Comparison of ENCODE assay signal across 1 cellular context in the genomic region with DNA sequence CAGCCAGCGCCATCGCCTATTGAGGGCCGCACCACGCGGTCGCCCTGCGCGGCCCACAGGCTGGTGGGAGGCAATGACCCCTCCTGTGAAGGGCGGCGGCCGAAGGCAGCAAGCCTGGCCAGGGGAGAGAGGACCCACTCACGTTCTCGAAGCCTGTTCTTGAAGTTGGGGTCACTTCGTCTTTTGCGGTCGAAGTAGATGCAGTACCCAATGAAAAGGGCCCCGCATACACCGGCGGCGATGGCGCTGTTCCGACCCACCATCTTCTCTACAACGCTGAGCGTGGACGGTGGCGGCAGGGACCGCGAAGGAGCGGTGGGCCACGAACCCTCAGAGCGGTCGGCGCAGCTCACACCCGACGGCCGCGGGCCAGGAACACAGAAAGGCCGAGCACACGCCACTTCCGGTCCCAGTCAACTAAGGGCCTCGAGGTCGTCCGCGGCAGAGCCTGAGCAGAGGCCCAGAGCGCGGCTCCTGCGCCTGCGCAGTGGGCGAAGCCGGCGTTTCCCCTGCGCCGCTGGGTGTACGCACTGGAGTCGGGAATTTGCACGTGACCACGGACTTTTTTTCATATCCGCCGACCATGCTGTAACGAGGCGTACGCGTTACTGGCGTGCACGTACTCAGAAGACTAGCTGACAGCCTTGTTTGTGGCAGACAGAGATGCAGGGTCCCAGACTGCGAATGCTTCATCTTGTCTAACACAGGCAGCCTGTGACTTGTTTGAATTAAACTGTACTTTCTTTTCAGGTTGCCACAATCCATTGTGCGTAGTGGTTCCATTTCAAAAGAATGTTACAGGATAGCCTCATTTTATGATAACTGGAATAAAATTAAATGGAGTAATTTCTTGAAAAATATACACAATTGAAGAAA.
TF ChIP-seq lines count a peak whose summit lies in the region.

TSS of gene TOMM20 (minus strand) at position 385 of the 876 bp plus-strand sequence. CDS start at position 263, 122 bp downstream.

TF ChIP-seq in HEK293, 187 proteins besides CTCF, POLR2A, EP300 and RAD21 (continued from another document and continues in another):
- TF ChIP-seq ZBTB11 (tag by site-specific recombination; conservative IDR thresholded peaks at IDR 0.05; ENCODE audit: low read depth) = peak; percentile 98
- no peak for TF ChIP-seq ZNF621 (tag by site-specific recombination; IDR thresholded peaks at IDR 0.05)
- no peak for TF ChIP-seq ZBTB7A (tag by site-specific recombination; IDR thresholded peaks at IDR 0.05; ENCODE audit: low read depth)
- peak; percentile 65 for TF ChIP-seq ZNF341 (tag by site-specific recombination; IDR thresholded peaks at IDR 0.05; ENCODE audit: low read depth)
- TF ChIP-seq, protein P1, sequence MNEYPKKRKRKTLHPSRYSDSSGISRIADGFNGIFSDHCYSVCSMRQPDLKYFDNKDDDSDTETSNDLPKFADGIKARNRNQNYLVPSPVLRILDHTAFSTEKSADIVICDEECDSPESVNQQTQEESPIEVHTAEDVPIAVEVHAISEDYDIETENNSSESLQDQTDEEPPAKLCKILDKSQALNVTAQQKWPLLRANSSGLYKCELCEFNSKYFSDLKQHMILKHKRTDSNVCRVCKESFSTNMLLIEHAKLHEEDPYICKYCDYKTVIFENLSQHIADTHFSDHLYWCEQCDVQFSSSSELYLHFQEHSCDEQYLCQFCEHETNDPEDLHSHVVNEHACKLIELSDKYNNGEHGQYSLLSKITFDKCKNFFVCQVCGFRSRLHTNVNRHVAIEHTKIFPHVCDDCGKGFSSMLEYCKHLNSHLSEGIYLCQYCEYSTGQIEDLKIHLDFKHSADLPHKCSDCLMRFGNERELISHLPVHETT (tag by site-specific recombination; IDR thresholded peaks at IDR 0.05) = no peak
- peak; percentile 100 for TF ChIP-seq ZNF10 (tag by site-specific recombination; IDR thresholded peaks at IDR 0.05)
- peak; percentile 99 for TF ChIP-seq IKZF3 (tag by site-specific recombination; IDR thresholded peaks at IDR 0.05)
- no peak for TF ChIP-seq HOXD13 (CRISPR knock-in tag; IDR thresholded peaks at IDR 0.05; ENCODE audit: borderline replicate concordance)
- TF ChIP-seq ZNF548 (tag by site-specific recombination; IDR thresholded peaks at IDR 0.05) = no peak
- TF ChIP-seq ZNF701 (tag by site-specific recombination; IDR thresholded peaks at IDR 0.05) = no peak
- TF ChIP-seq ZNF133 (tag by site-specific recombination; IDR thresholded peaks at IDR 0.05) = no peak
- peak; percentile 46; the same call in 1 of the 2 replicates for TF ChIP-seq SP3 (tag by site-specific recombination; IDR thresholded peaks at IDR 0.05)
- TF ChIP-seq ZNF624 (tag by site-specific recombination; IDR thresholded peaks at IDR 0.05) = no peak
- peak; percentile 59 for TF ChIP-seq ZNF580 (tag by site-specific recombination; IDR thresholded peaks at IDR 0.05)
- TF ChIP-seq ZNF610 (tag by site-specific recombination; IDR thresholded peaks at IDR 0.05; ENCODE audit: borderline replicate concordance) = peak; percentile 86; the same call in 1 of the 2 replicates
- TF ChIP-seq ZNF560 (tag by site-specific recombination; IDR thresholded peaks at IDR 0.05; ENCODE audit: borderline replicate concordance) = no peak
- TF ChIP-seq MYNN (tag by site-specific recombination; IDR thresholded peaks at IDR 0.05; ENCODE audit: borderline replicate concordance) = no peak
- no peak for TF ChIP-seq ZNF404 (tag by site-specific recombination; IDR thresholded peaks at IDR 0.05)
- peak; percentile 91 for TF ChIP-seq ZBTB48 (tag by site-specific recombination; IDR thresholded peaks at IDR 0.05)
- TF ChIP-seq ZFP37 (tag by site-specific recombination; IDR thresholded peaks at IDR 0.05) = peak; percentile 96
- peak; percentile 99 for TF ChIP-seq ZNF335 (tag by site-specific recombination; conservative IDR thresholded peaks at IDR 0.05)
- no peak for TF ChIP-seq ZNF521 (tag by site-specific recombination; IDR thresholded peaks at IDR 0.05)
- peak; percentile 80 for TF ChIP-seq ZNF561 (tag by site-specific recombination; IDR thresholded peaks at IDR 0.05; ENCODE audit: borderline replicate concordance)
- peak; percentile 65; the same call in 1 of the 2 replicates for TF ChIP-seq TRIM28 (IDR thresholded peaks at IDR 0.05; ENCODE audit: borderline replicate concordance, low read length)
- peak; percentile 78; the same call in 1 of the 2 replicates for TF ChIP-seq KLF8 (tag by site-specific recombination; IDR thresholded peaks at IDR 0.05)
- TF ChIP-seq ZNF114 (tag by site-specific recombination; IDR thresholded peaks at IDR 0.05) = no peak
- TF ChIP-seq ZNF394 (tag by site-specific recombination; IDR thresholded peaks at IDR 0.05; ENCODE audit: borderline replicate concordance) = no peak; the same call in 1 of the 2 replicates
- peak; percentile 53; the same call in 1 of the 2 replicates for TF ChIP-seq ZNF660 (tag by site-specific recombination; IDR thresholded peaks at IDR 0.05)
- peak; percentile 46; the same call in 1 of the 2 replicates for TF ChIP-seq ZNF391 (tag by site-specific recombination; IDR thresholded peaks at IDR 0.05; ENCODE audit: borderline replicate concordance, low read depth)
- no peak for TF ChIP-seq ZNF555 (tag by site-specific recombination; conservative IDR thresholded peaks at IDR 0.05)
- TF ChIP-seq ZNF747 (tag by site-specific recombination; IDR thresholded peaks at IDR 0.05) = no peak
- TF ChIP-seq ZNF350 (tag by site-specific recombination; IDR thresholded peaks at IDR 0.05) = no peak
- no peak for TF ChIP-seq SETDB1 (IDR thresholded peaks at IDR 0.05; ENCODE audit: insufficient read length, low read length)
- peak; percentile 93 for TF ChIP-seq ZNF2 (tag by site-specific recombination; IDR thresholded peaks at IDR 0.05)
- TF ChIP-seq OSR2 (tag by site-specific recombination; IDR thresholded peaks at IDR 0.05) = no peak
- TF ChIP-seq ZNF571 (tag by site-specific recombination; IDR thresholded peaks at IDR 0.05) = no peak
- no peak for TF ChIP-seq ZNF707 (tag by site-specific recombination; IDR thresholded peaks at IDR 0.05)
- 0 out of 2 replicates have a peak, but pooled peaks have one; percentile 23 for TF ChIP-seq ZNF121 (tag by site-specific recombination; IDR thresholded peaks at IDR 0.05)
- TF ChIP-seq HOXA7 (CRISPR knock-in tag; IDR thresholded peaks at IDR 0.05; ENCODE audit: borderline replicate concordance) = no peak
- TF ChIP-seq SALL2 (tag by site-specific recombination; IDR thresholded peaks at IDR 0.05; ENCODE audit: borderline replicate concordance) = no peak
- no peak for TF ChIP-seq ZNF514 (tag by site-specific recombination; IDR thresholded peaks at IDR 0.05)
- TF ChIP-seq ZNF513 (tag by site-specific recombination; IDR thresholded peaks at IDR 0.05) = 0 out of 2 replicates have a peak, but pooled peaks have one; percentile 41
- TF ChIP-seq ZNF184 (tag by site-specific recombination; IDR thresholded peaks at IDR 0.05) = no peak
- TF ChIP-seq ZBTB17 (tag by site-specific recombination; IDR thresholded peaks at IDR 0.05) = peak; percentile 98
- no peak for TF ChIP-seq PRDM1 (tag by site-specific recombination; IDR thresholded peaks at IDR 0.05)
- TF ChIP-seq ZNF366 (tag by site-specific recombination; conservative IDR thresholded peaks at IDR 0.05) = no peak
- TF ChIP-seq ZFP69B (tag by site-specific recombination; IDR thresholded peaks at IDR 0.05) = peak; percentile 57; the same call in 1 of the 2 replicates
- no peak for TF ChIP-seq ZNF23 (tag by site-specific recombination; IDR thresholded peaks at IDR 0.05; ENCODE audit: borderline replicate concordance)
- TF ChIP-seq ZNF426 (tag by site-specific recombination; IDR thresholded peaks at IDR 0.05) = no peak
- peak; percentile 94 for TF ChIP-seq ZNF18 (tag by site-specific recombination; IDR thresholded peaks at IDR 0.05)
- TF ChIP-seq, protein P2, sequence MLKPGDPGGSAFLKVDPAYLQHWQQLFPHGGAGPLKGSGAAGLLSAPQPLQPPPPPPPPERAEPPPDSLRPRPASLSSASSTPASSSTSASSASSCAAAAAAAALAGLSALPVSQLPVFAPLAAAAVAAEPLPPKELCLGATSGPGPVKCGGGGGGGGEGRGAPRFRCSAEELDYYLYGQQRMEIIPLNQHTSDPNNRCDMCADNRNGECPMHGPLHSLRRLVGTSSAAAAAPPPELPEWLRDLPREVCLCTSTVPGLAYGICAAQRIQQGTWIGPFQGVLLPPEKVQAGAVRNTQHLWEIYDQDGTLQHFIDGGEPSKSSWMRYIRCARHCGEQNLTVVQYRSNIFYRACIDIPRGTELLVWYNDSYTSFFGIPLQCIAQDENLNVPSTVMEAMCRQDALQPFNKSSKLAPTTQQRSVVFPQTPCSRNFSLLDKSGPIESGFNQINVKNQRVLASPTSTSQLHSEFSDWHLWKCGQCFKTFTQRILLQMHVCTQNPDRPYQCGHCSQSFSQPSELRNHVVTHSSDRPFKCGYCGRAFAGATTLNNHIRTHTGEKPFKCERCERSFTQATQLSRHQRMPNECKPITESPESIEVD (tag by site-specific recombination; IDR thresholded peaks at IDR 0.05) = 0 out of 2 replicates have a peak, but pooled peaks have one; percentile 28
- TF ChIP-seq ZNF664 (tag by site-specific recombination; IDR thresholded peaks at IDR 0.05) = no peak
- no peak for TF ChIP-seq ZNF202 (tag by site-specific recombination; IDR thresholded peaks at IDR 0.05; ENCODE audit: borderline replicate concordance)
- TF ChIP-seq, protein P3, sequence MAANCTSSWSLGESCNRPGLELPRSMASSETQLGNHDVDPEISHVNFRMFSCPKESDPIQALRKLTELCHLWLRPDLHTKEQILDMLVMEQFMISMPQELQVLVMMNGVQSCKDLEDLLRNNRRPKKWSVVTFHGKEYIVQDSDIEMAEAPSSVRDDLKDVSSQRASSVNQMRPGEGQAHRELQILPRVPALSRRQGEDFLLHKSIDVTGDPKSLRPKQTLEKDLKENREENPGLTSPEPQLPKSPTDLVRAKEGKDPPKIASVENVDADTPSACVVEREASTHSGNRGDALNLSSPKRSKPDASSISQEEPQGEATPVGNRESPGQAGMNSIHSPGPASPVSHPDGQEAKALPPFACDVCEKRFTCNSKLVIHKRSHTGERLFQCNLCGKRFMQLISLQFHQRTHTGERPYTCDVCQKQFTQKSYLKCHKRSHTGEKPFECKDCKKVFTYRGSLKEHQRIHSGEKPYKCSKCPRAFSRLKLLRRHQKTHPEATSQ (tag by site-specific recombination; IDR thresholded peaks at IDR 0.05) = no peak
- TF ChIP-seq ZNF600 (tag by site-specific recombination; IDR thresholded peaks at IDR 0.05) = peak; percentile 98
- TF ChIP-seq ZNF16 (tag by site-specific recombination; IDR thresholded peaks at IDR 0.05; ENCODE audit: low read depth) = no peak
- TF ChIP-seq EGR2 (tag by site-specific recombination; IDR thresholded peaks at IDR 0.05; ENCODE audit: low read depth) = peak; percentile 77
- TF ChIP-seq ZBTB8A (tag by site-specific recombination; IDR thresholded peaks at IDR 0.05) = peak; percentile 60
- TF ChIP-seq ZNF791 (tag by site-specific recombination; IDR thresholded peaks at IDR 0.05) = no peak
- TF ChIP-seq ZNF529 (tag by site-specific recombination; IDR thresholded peaks at IDR 0.05; ENCODE audit: insufficient replicate concordance) = no peak
- peak; percentile 56; the same call in 1 of the 2 replicates for TF ChIP-seq BCL11A (tag by site-specific recombination; IDR thresholded peaks at IDR 0.05; ENCODE audit: low read depth)
- TF ChIP-seq ZNF423 (tag by site-specific recombination; IDR thresholded peaks at IDR 0.05) = peak; percentile 78
- TF ChIP-seq MEIS1 (CRISPR knock-in tag; IDR thresholded peaks at IDR 0.05; ENCODE audit: borderline replicate concordance) = no peak
- TF ChIP-seq ZNF157 (tag by site-specific recombination; IDR thresholded peaks at IDR 0.05) = no peak
